1 cellular context compared by ENCODE assay signal in genomic region chr1:223837687-223838086, GRCh38.
TF ChIP-seq lines count a peak whose summit lies in the region.

No MANE protein-coding gene starts in this region.

TF ChIP-seq in H1, 55 proteins besides CTCF, POLR2A, EP300 and RAD21:
- TF ChIP-seq SIN3A (conservative IDR thresholded peaks at IDR 0.05 in 1 of 2, IDR thresholded peaks at IDR 0.05 in 1 of 2; ENCODE audit: low read depth in 1 of 2, low read length in 2 of 2) = no peak
- no peak for TF ChIP-seq HDAC2 (IDR thresholded peaks at IDR 0.05; ENCODE audit: borderline replicate concordance in 1 of 2, low read depth in 2 of 2, low read length in 2 of 2)
- TF ChIP-seq CREB1 (IDR thresholded peaks at IDR 0.05) = no peak
- no peak for TF ChIP-seq POLR2AphosphoS5 (IDR thresholded peaks at IDR 0.05; ENCODE audit: low read depth, low read length)
- TF ChIP-seq BCL11A (IDR thresholded peaks at IDR 0.05; ENCODE audit: low read depth in 2 of 2, low read length in 2 of 2) = no peak
- no peak for TF ChIP-seq KDM4A (IDR thresholded peaks at IDR 0.05; ENCODE audit: low read depth, low read length, severe bottlenecking)
- TF ChIP-seq RNF2 (IDR thresholded peaks at IDR 0.05; ENCODE audit: borderline replicate concordance, low read depth, low read length, missing control alignments, poor library complexity, severe bottlenecking) = no peak
- no peak for TF ChIP-seq CTBP2 (IDR thresholded peaks at IDR 0.05; ENCODE audit: borderline replicate concordance, insufficient read depth, insufficient read length, low read length)
- TF ChIP-seq, protein P1, sequence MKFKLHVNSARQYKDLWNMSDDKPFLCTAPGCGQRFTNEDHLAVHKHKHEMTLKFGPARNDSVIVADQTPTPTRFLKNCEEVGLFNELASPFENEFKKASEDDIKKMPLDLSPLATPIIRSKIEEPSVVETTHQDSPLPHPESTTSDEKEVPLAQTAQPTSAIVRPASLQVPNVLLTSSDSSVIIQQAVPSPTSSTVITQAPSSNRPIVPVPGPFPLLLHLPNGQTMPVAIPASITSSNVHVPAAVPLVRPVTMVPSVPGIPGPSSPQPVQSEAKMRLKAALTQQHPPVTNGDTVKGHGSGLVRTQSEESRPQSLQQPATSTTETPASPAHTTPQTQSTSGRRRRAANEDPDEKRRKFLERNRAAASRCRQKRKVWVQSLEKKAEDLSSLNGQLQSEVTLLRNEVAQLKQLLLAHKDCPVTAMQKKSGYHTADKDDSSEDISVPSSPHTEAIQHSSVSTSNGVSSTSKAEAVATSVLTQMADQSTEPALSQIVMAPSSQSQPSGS (IDR thresholded peaks at IDR 0.05; ENCODE audit: low read length) = no peak
- no peak for TF ChIP-seq KDM1A (IDR thresholded peaks at IDR 0.05; ENCODE audit: borderline replicate concordance, low read length)
TF ChIP-seq in H1: peak in this region for 0.
